28 cellular contexts compared by ENCODE assay signal in genomic region chr2:190736355-190736754, GRCh38.
"Had no signal": no experiment of that assay in that cellular context is flagged by ENCODE, and none has a peak within 500 bp of the region (broad histone marks: within the 10 kb centered on the region; RNA-seq: fewer than 3 reads in every experiment).

No MANE protein-coding gene starts in this region.

- H3K4me1 Mint-ChIP-seq: stimulated activated memory B cell treated with anti-CD40 and anti-IgM and Interleukin-4, amounts not matched to agents 10 μg/mL and 1 μg/mL and 100 μg/mL, for 72 hours; stimulated activated naive B cell treated with anti-CD40 and anti-IgM and Interleukin-4, amounts not matched to agents 10 μg/mL and 1 μg/mL and 100 μg/mL, for 72 hours; stimulated activated naive CD8-positive, alpha-beta T cell treated with anti-CD3 and anti-CD28 coated beads, Interleukin-15, amount 100 ng/mL, for 72 hours had no signal

- H3K27ac Mint-ChIP-seq: stimulated activated memory B cell treated with anti-CD40 and anti-IgM and Interleukin-4, amounts not matched to agents 10 μg/mL and 1 μg/mL and 100 μg/mL, for 72 hours; stimulated activated naive B cell treated with anti-CD40 and anti-IgM and Interleukin-4, amounts not matched to agents 10 μg/mL and 1 μg/mL and 100 μg/mL, for 72 hours; stimulated activated naive CD8-positive, alpha-beta T cell treated with anti-CD3 and anti-CD28 coated beads, Interleukin-15, amount 100 ng/mL, for 72 hours; stimulated activated naive CD8-positive, alpha-beta T cell treated with anti-CD3 and anti-CD28 coated beads, Interleukin-15, Interleukin-2, amounts not matched to agents 100 ng/mL and 50 ng/mL, for 24 hours; type B pancreatic cell had no signal

- H3K36me3 ChIP-seq: stomach, suprapubic skin, thoracic aorta, thyroid gland, tibial artery, tibial nerve, transverse colon, upper lobe of left lung, upper lobe of right lung, uterus, vagina had no signal

- ATAC-seq: stimulated activated memory B cell treated with anti-CD40 and anti-IgM and Interleukin-4, amounts not matched to agents 10 μg/mL and 1 μg/mL and 100 μg/mL, for 72 hours; stimulated activated naive B cell treated with anti-CD40 and anti-IgM and Interleukin-4, amounts not matched to agents 10 μg/mL and 1 μg/mL and 100 μg/mL, for 72 hours; stimulated activated naive CD8-positive, alpha-beta T cell treated with anti-CD3 and anti-CD28 coated beads, Interleukin-15, amount 100 ng/mL, for 72 hours; stimulated activated naive CD8-positive, alpha-beta T cell treated with anti-CD3 and anti-CD28 coated beads, Interleukin-15, Interleukin-2, amounts not matched to agents 100 U/mL and 50 U/mL, for 24 hours; upper lobe of right lung had no signal

- H3K9me3 ChIP-seq: stomach, suprapubic skin, testis, thoracic aorta, thyroid gland, tibial artery, tibial nerve, transverse colon, upper lobe of left lung, upper lobe of right lung, uterus, vagina had no signal

- H3K4me1 ChIP-seq: stomach, suprapubic skin, testis, thyroid gland, tibial artery, tibial nerve, transverse colon, upper lobe of left lung, upper lobe of right lung, uterus, vagina had no signal

- H3K4me3 Mint-ChIP-seq: stimulated activated memory B cell treated with anti-CD40 and anti-IgM and Interleukin-4, amounts not matched to agents 10 μg/mL and 1 μg/mL and 100 μg/mL, for 72 hours; stimulated activated naive B cell treated with anti-CD40 and anti-IgM and Interleukin-4, amounts not matched to agents 10 μg/mL and 1 μg/mL and 100 μg/mL, for 72 hours; stimulated activated naive CD8-positive, alpha-beta T cell treated with anti-CD3 and anti-CD28 coated beads, Interleukin-15, amount 100 ng/mL, for 72 hours; stimulated activated naive CD8-positive, alpha-beta T cell treated with anti-CD3 and anti-CD28 coated beads, Interleukin-15, Interleukin-2, amounts not matched to agents 100 ng/mL and 50 ng/mL, for 24 hours; type B pancreatic cell had no signal

- H3K4me3 ChIP-seq: stomach, suprapubic skin, testis, thoracic aorta, thyroid gland, tibial artery, tibial nerve, transverse colon, upper lobe of left lung, upper lobe of right lung, uterus, vagina had no signal

- DNase-seq: stimulated activated CD4-positive, alpha-beta T cell treated with anti-CD3 and anti-CD28 coated beads, Interleukin-2, amount 100 ng/mL, for 48 hours; stimulated activated CD4-positive, alpha-beta T cell treated with anti-CD3 and anti-CD28 coated beads, Interleukin-4, amount 100 ng/mL, for 1 hour; stimulated activated CD4-positive, alpha-beta T cell treated with anti-CD3 and anti-CD28 coated beads, Interleukin-4, amount 100 ng/mL, for 24 hours; stimulated activated CD4-positive, alpha-beta T cell treated with anti-CD3 and anti-CD28 coated beads, Interleukin-4, amount 100 ng/mL, for 4 hours; stimulated activated CD8-positive, alpha-beta memory T cell treated with anti-CD3 and anti-CD28 coated beads, Interleukin-4, amount 100 ng/mL, for 48 hours; stimulated activated naive B cell treated with anti-CD40 and anti-IgM and Interleukin-4, amounts not matched to agents 10 μg/mL and 1 μg/mL and 100 μg/mL, for 72 hours; stimulated activated naive CD4-positive, alpha-beta T cell; stimulated activated naive CD4-positive, alpha-beta T cell treated with Interleukin-2 at 50 U/mL for 16 hours; stimulated activated naive CD8-positive, alpha-beta T cell treated with anti-CD3 and anti-CD28 coated beads, Interleukin-15, amount 100 ng/mL, for 72 hours; stimulated activated naive CD8-positive, alpha-beta T cell treated with anti-CD3 and anti-CD28 coated beads, Interleukin-15, Interleukin-2, amounts not matched to agents 100 U/mL and 50 U/mL, for 24 hours; stomach; substantia nigra; testis; thyroid gland; tibial artery; transverse colon; trophoblast cell; upper lobe of left lung; upper lobe of right lung; uterus had no signal

- FAIRE-seq: urothelium cell line had no signal

- H3K36me3 Mint-ChIP-seq: stimulated activated memory B cell treated with anti-CD40 and anti-IgM and Interleukin-4, amounts not matched to agents 10 μg/mL and 1 μg/mL and 100 μg/mL, for 72 hours; stimulated activated naive B cell treated with anti-CD40 and anti-IgM and Interleukin-4, amounts not matched to agents 10 μg/mL and 1 μg/mL and 100 μg/mL, for 72 hours; type B pancreatic cell had no signal

- H3K9me3 Mint-ChIP-seq: stimulated activated memory B cell treated with anti-CD40 and anti-IgM and Interleukin-4, amounts not matched to agents 10 μg/mL and 1 μg/mL and 100 μg/mL, for 72 hours; stimulated activated naive CD8-positive, alpha-beta T cell treated with anti-CD3 and anti-CD28 coated beads, Interleukin-15, amount 100 ng/mL, for 72 hours; stimulated activated naive CD8-positive, alpha-beta T cell treated with anti-CD3 and anti-CD28 coated beads, Interleukin-15, Interleukin-2, amounts not matched to agents 100 ng/mL and 50 ng/mL, for 24 hours had no signal
